In the genomic region with DNA sequence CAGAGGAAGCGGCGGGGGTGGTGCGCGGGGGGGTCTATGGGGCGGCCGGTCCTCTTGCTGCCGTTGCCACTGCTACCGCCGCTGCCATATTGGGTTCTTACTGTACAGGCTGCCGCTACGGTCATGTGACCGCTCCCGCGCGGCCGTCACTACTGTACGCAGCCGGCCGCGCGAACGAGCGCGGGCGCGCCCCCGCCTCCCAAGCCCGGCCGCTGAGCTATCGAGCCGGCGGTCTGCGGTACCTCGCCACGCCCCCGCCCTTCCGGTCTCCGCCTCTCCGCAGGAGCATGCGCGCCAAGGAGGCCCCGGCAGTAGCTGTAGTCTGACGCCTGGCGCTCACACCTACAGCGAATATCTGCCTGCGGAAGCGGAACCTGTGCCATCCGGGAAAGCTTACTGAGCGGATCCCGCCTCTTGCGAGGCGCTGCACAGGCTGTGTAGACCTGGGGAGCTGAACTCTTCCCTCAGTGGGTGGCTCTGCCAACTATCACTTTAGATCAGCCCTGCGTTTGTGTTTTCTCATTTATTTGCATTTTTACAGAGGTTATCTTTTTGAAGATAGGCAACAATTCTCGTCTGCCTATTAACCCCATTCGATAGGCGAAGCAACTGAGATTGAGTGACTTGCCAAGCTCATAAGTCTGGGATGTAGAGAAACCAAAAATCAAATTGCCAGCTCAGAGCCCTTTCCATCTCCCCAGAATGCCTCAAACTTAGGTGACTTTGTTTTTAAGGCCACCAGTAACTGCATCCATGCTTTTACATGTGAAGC, we compare ENCODE assay signal across 8 cellular contexts. TPM values are rescaled to one million over a fixed set of nuclear protein-coding genes. Genes with fewer than 3 reads are reported as not detected.
DNase-seq lines count a peak whose midpoint lies in the region; ATAC-seq and TF ChIP-seq lines count a peak whose summit lies in the region.

A gene (minus strand): TSS at position 127 of the 772 bp plus-strand sequence. CDS start 265 bp downstream, outside the sequence.

- intact Hi-C loops in activated T-helper 1 cell treated with anti-CD3 and anti-CD28 coated beads, Interleukin-12 subunit alpha, Interleukin-12 subunit beta, Interleukin-2, Interleukin-4 antibody, amounts not matched to agents 30 ng/mL and 10 ng/mL and 1 ng/mL, durations not matched to agents 14 hours and 24 hours and 36 hours (cut with micrococcal nuclease): loop anchor here (1.0 to 5.0 kb wide), 17 partner anchors 14 to 1479 kb away; a partner anchor contains a TSS

- peak within 1 kb of the TSS; percentile 96 for H3K27ac Mint-ChIP-seq in activated T-helper 1 cell treated with anti-CD3 and anti-CD28 coated beads, Interleukin-12 subunit alpha, Interleukin-12 subunit beta, Interleukin-2, Interleukin-4 antibody, amounts not matched to agents 30 ng/mL and 10 ng/mL and 1 ng/mL, durations not matched to agents 14 hours and 24 hours and 36 hours
- peak within 1 kb of the TSS; percentile 93 to 99 (median 98) for H3K27ac Mint-ChIP-seq in naive B cell
- H3K27ac Mint-ChIP-seq in stimulated activated memory B cell treated with anti-CD40 and anti-IgM and Interleukin-4, amounts not matched to agents 10 μg/mL and 1 μg/mL and 100 μg/mL, for 72 hours: peak within 1 kb of the TSS; percentile 93

- no peaks in the 10 kb centered on the region for H3K9me2 ChIP-seq in GM23248 (ENCODE audit: insufficient read depth)

- H3K4me1 Mint-ChIP-seq in activated T-helper 1 cell treated with anti-CD3 and anti-CD28 coated beads, Interleukin-12 subunit alpha, Interleukin-12 subunit beta, Interleukin-2, Interleukin-4 antibody, amounts not matched to agents 30 ng/mL and 10 ng/mL and 1 ng/mL, durations not matched to agents 14 hours and 24 hours and 36 hours (ENCODE audit: low read depth): peaks cover 51% of the 10 kb centered on the region
- peaks cover 10 to 38% (median 34%) of the 10 kb centered on the region in 3 donors for H3K4me1 Mint-ChIP-seq in naive B cell
- H3K4me1 Mint-ChIP-seq in stimulated activated memory B cell treated with anti-CD40 and anti-IgM and Interleukin-4, amounts not matched to agents 10 μg/mL and 1 μg/mL and 100 μg/mL, for 72 hours: peaks cover 34% of the 10 kb centered on the region

- peaks cover 13% of the 10 kb centered on the region for H3K36me3 Mint-ChIP-seq in activated T-helper 1 cell treated with anti-CD3 and anti-CD28 coated beads, Interleukin-12 subunit alpha, Interleukin-12 subunit beta, Interleukin-2, Interleukin-4 antibody, amounts not matched to agents 30 ng/mL and 10 ng/mL and 1 ng/mL, durations not matched to agents 14 hours and 24 hours and 36 hours (ENCODE audit: low read depth)
- peaks cover 4 to 12% of the 10 kb centered on the region in 2 donors for H3K36me3 Mint-ChIP-seq in naive B cell
- peaks cover 9% of the 10 kb centered on the region for H3K36me3 Mint-ChIP-seq in stimulated activated memory B cell treated with anti-CD40 and anti-IgM and Interleukin-4, amounts not matched to agents 10 μg/mL and 1 μg/mL and 100 μg/mL, for 72 hours

- peaks cover 5% of the 10 kb centered on the region for H3K27me3 Mint-ChIP-seq in activated T-helper 1 cell treated with anti-CD3 and anti-CD28 coated beads, Interleukin-12 subunit alpha, Interleukin-12 subunit beta, Interleukin-2, Interleukin-4 antibody, amounts not matched to agents 30 ng/mL and 10 ng/mL and 1 ng/mL, durations not matched to agents 14 hours and 24 hours and 36 hours (ENCODE audit: insufficient read depth)
- peaks cover 0 to 9% (median under 1%) of the 10 kb centered on the region in 3 donors for H3K27me3 Mint-ChIP-seq in naive B cell
- H3K27me3 Mint-ChIP-seq in stimulated activated memory B cell treated with anti-CD40 and anti-IgM and Interleukin-4, amounts not matched to agents 10 μg/mL and 1 μg/mL and 100 μg/mL, for 72 hours: no peaks in the 10 kb centered on the region

- peaks cover 20% of the 10 kb centered on the region for H3F3A ChIP-seq in GM23248 (ENCODE audit: insufficient read depth)

- peak within 1 kb of the TSS; percentile 83 for H2AFZ ChIP-seq in DND-41 (ENCODE audit: low read depth, low read length)
- peak within 1 kb of the TSS; percentile 95 for H2AFZ ChIP-seq in GM23248

- DNase-seq in DND-41 (peak; percentile 99), GM23248 (peak; percentile 100), Kasumi-1 (lab: John Stamatoyannopoulos, UW) (peak; percentile 94 to 96), RPMI7951 (ENCODE audit: low read depth) (peak; percentile 96), fibroblast of gingiva (ENCODE audit: low read depth) (peak; percentile 96), naive B cell (peak; percentile 96)
- DNase-seq in activated T-helper 1 cell treated with anti-CD3 and anti-CD28 coated beads, Interleukin-12 subunit alpha, Interleukin-12 subunit beta, Interleukin-2, Interleukin-4 antibody, amounts not matched to agents 30 ng/mL and 10 ng/mL and 1 ng/mL, durations not matched to agents 14 hours and 24 hours and 36 hours (ENCODE audit: low spot score): peak; percentile 98

- no peaks in the 10 kb centered on the region for H3K9me3 ChIP-seq in DND-41 (ENCODE audit: insufficient read depth, low read length, severe bottlenecking)
- H3K9me3 ChIP-seq in GM23248 (ENCODE audit: low read depth): no peaks in the 10 kb centered on the region

- in situ Hi-C loops in GM23248 (cut with MboI): no loop called here

- H3K9me3 Mint-ChIP-seq in activated T-helper 1 cell treated with anti-CD3 and anti-CD28 coated beads, Interleukin-12 subunit alpha, Interleukin-12 subunit beta, Interleukin-2, Interleukin-4 antibody, amounts not matched to agents 30 ng/mL and 10 ng/mL and 1 ng/mL, durations not matched to agents 14 hours and 24 hours and 36 hours: no peaks in the 10 kb centered on the region
- no peaks in the 10 kb centered on the region for H3K9me3 Mint-ChIP-seq in naive B cell
- H3K9me3 Mint-ChIP-seq in stimulated activated memory B cell treated with anti-CD40 and anti-IgM and Interleukin-4, amounts not matched to agents 10 μg/mL and 1 μg/mL and 100 μg/mL, for 72 hours: no peaks in the 10 kb centered on the region

- H3K4me1 ChIP-seq in DND-41 (ENCODE audit: insufficient read depth, low read length) (peaks cover 27% of the 10 kb centered on the region), GM23248 (ENCODE audit: insufficient read depth) (peaks cover 29% of the 10 kb centered on the region)

- H3K4me3 Mint-ChIP-seq in activated T-helper 1 cell treated with anti-CD3 and anti-CD28 coated beads, Interleukin-12 subunit alpha, Interleukin-12 subunit beta, Interleukin-2, Interleukin-4 antibody, amounts not matched to agents 30 ng/mL and 10 ng/mL and 1 ng/mL, durations not matched to agents 14 hours and 24 hours and 36 hours: peak within 1 kb of the TSS; percentile 90
- peak within 1 kb of the TSS; percentile 92 to 99 (median 98) for H3K4me3 Mint-ChIP-seq in naive B cell
- H3K4me3 Mint-ChIP-seq in stimulated activated memory B cell treated with anti-CD40 and anti-IgM and Interleukin-4, amounts not matched to agents 10 μg/mL and 1 μg/mL and 100 μg/mL, for 72 hours: peak within 1 kb of the TSS; percentile 91

- H3K27ac ChIP-seq in DND-41 (ENCODE audit: low read length) (peak within 1 kb of the TSS; percentile 90), GM23248 (peak within 1 kb of the TSS; percentile 90)

- ATAC-seq in DND-41 (ENCODE audit: insufficient read depth, low read depth) (peak; percentile 93), naive B cell (ENCODE audit: low read depth in 2 of 2) (peak; percentile 87 to 88)
- ATAC-seq in stimulated activated memory B cell treated with anti-CD40 and anti-IgM and Interleukin-4, amounts not matched to agents 10 μg/mL and 1 μg/mL and 100 μg/mL, for 72 hours: peak; percentile 97

- H3K9ac ChIP-seq in DND-41 (ENCODE audit: low read depth, low read length): peak within 1 kb of the TSS; percentile 95
- peak within 1 kb of the TSS; percentile 92 for H3K9ac ChIP-seq in GM23248

- peaks cover 10% of the 10 kb centered on the region for H3K36me3 ChIP-seq in DND-41 (ENCODE audit: insufficient read depth, low read length)
- H3K36me3 ChIP-seq in GM23248 (ENCODE audit: low read depth): no peaks in the 10 kb centered on the region

- TF ChIP-seq CTCF in DND-41 (IDR thresholded peaks at IDR 0.05; ENCODE audit: borderline replicate concordance, extremely low read depth, low read length, poor library complexity, severe bottlenecking): peak; percentile 25

- 1 to 4% methylated on average over 22 to 49 of the region's 56 CpGs for WGBS in GM23248 (ENCODE audit: low coverage in 1 of 2, low lambda C conversion rate in 2 of 2, missing lambda C conversion rate in 2 of 2), 2 experiments

- peak within 1 kb of the TSS; percentile 81 for H3K4me2 ChIP-seq in DND-41 (ENCODE audit: insufficient read depth, low read length)
- H3K4me2 ChIP-seq in GM23248 (ENCODE audit: unreplicated experiment): peak within 1 kb of the TSS; percentile 92

- H3K27me3 ChIP-seq in DND-41 (ENCODE audit: insufficient read depth, low read length, poor library complexity) (no peaks in the 10 kb centered on the region), GM23248 (replicated peaks; ENCODE audit: insufficient read depth) (no peaks in the 10 kb centered on the region)

- H3K4me3 ChIP-seq in DND-41 (ENCODE audit: low read depth in 1 of 2, low read length in 2 of 2) (peak within 1 kb of the TSS; percentile 91 to 97), GM23248 (peak within 1 kb of the TSS; percentile 88)

- H4K20me1 ChIP-seq in DND-41 (ENCODE audit: insufficient read depth, low read length): peaks cover 11% of the 10 kb centered on the region; the same call in 1 of the 2 replicates
- no peaks in the 10 kb centered on the region; the same call in 1 of the 2 replicates for H4K20me1 ChIP-seq in GM23248 (ENCODE audit: insufficient read depth)

- H3K79me2 ChIP-seq in DND-41 (ENCODE audit: insufficient read depth, low read length): peaks cover 46% of the 10 kb centered on the region
- peaks cover 40% of the 10 kb centered on the region for H3K79me2 ChIP-seq in GM23248 (ENCODE audit: insufficient read depth)

RNA-seq across cellular contexts. Expression of the gene that starts here (rescaled TPM):
- total RNA-seq in GM23248 (2014; rRNA removed; shearing (Covaris generic)): 7.0 and 9.5 TPM in 2 replicates
- polyA plus RNA-seq in GM23248 (2016; fragmentation: Nextera tagmentation; extraction: Ambion mirVana) (4.5 and 4.9 TPM in 2 replicates), naive B cell (ENCODE audit: low read depth in 6 of 6) (10 to 100 TPM in 3 of 6 donors, 1 to 10 TPM in 3; 2.6 to 13.8 (median 8.9) TPM)
- total RNA-seq in RPMI7951 (2014; rRNA removed; shearing (Covaris generic)): 8.2 and 11.3 TPM in 2 replicates
- 48.9 and 54.4 TPM in 2 replicates for total RNA-seq in activated T-helper 1 cell treated with anti-CD3 and anti-CD28 coated beads, Interleukin-12 subunit alpha, Interleukin-12 subunit beta, Interleukin-2, Interleukin-4 antibody, amounts not matched to agents 30 ng/mL and 10 ng/mL and 1 ng/mL, durations not matched to agents 14 hours and 24 hours and 36 hours

Comparison
In these comparisons a context has a peak if more than half of its experiments do, and no peak if none do; other contexts are left out.
1. Peak in every context shown above with its lines: DNase-seq, ATAC-seq, H3K4me3 ChIP-seq and H3K27ac ChIP-seq.